In genomic region chr9:129166962-129167557, GRCh38 we compare ENCODE assay signal across 1 cellular context.
A peak's percentile ranks its signal among the peaks of the same experiment; 100 is the strongest.
TF ChIP-seq lines count a peak whose summit lies in the region.

No MANE protein-coding gene starts in this region.

TF ChIP-seq in K562, 482 proteins besides CTCF, POLR2A, EP300 and RAD21 (continued from another document and continues in another):
- TF ChIP-seq CBFB (CRISPR knock-in tag; IDR thresholded peaks at IDR 0.05) = no peak
- TF ChIP-seq SPI1 (IDR thresholded peaks at IDR 0.05; ENCODE audit: borderline replicate concordance, low read depth, low read length) = peak; percentile 73; the same call in 1 of the 2 replicates
- TF ChIP-seq, protein P1, sequence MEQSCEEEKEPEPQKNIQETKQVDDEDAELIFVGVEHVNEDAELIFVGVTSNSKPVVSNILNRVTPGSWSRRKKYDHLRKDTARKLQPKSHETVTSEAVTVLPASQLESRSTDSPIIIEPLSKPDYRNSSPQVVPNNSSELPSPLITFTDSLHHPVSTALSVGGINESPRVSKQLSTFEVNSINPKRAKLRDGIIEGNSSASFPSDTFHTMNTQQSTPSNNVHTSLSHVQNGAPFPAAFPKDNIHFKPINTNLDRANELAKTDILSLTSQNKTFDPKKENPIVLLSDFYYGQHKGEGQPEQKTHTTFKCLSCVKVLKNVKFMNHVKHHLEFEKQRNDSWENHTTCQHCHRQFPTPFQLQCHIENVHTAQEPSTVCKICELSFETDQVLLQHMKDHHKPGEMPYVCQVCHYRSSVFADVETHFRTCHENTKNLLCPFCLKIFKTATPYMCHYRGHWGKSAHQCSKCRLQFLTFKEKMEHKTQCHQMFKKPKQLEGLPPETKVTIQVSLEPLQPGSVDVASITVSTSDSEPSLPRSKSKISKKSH (CRISPR knock-in tag; IDR thresholded peaks at IDR 0.05) = no peak
- TF ChIP-seq ZNF644 (tag; IDR thresholded peaks at IDR 0.05; ENCODE audit: low read depth) = no peak
- TF ChIP-seq CEBPB (tag; IDR thresholded peaks at IDR 0.05) = no peak
- TF ChIP-seq KLF1 (tag; IDR thresholded peaks at IDR 0.05) = no peak
- no peak for TF ChIP-seq NR2C2 (CRISPR knock-in tag; IDR thresholded peaks at IDR 0.05)
- TF ChIP-seq NR2C2 (tag; IDR thresholded peaks at IDR 0.05) = peak; percentile 71
- TF ChIP-seq ZNF165 (CRISPR knock-in tag; IDR thresholded peaks at IDR 0.05; ENCODE audit: borderline replicate concordance) = no peak
- TF ChIP-seq TRIM24 (IDR thresholded peaks at IDR 0.05) = no peak
- TF ChIP-seq PTRF (tag; IDR thresholded peaks at IDR 0.05) = no peak
- TF ChIP-seq KAT7 (CRISPR knock-in tag; IDR thresholded peaks at IDR 0.05; ENCODE audit: borderline replicate concordance) = no peak
- TF ChIP-seq NR0B1 (IDR thresholded peaks at IDR 0.05; ENCODE audit: partially characterized antibody) = no peak
- TF ChIP-seq ZNF134 (CRISPR knock-in tag; conservative IDR thresholded peaks at IDR 0.05) = no peak
- TF ChIP-seq, protein P2, sequence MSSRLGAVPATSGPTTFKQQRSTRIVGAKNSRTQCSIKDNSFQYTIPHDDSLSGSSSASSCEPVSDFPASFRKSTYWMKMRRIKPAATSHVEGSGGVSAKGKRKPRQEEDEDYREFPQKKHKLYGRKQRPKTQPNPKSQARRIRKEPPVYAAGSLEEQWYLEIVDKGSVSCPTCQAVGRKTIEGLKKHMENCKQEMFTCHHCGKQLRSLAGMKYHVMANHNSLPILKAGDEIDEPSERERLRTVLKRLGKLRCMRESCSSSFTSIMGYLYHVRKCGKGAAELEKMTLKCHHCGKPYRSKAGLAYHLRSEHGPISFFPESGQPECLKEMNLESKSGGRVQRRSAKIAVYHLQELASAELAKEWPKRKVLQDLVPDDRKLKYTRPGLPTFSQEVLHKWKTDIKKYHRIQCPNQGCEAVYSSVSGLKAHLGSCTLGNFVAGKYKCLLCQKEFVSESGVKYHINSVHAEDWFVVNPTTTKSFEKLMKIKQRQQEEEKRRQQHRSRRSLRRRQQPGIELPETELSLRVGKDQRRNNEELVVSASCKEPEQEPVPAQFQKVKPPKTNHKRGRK (tag; IDR thresholded peaks at IDR 0.05) = no peak
- TF ChIP-seq ZNF444 (CRISPR knock-in tag; IDR thresholded peaks at IDR 0.05) = no peak; the same call in 1 of the 2 replicates
- no peak for TF ChIP-seq CBX8 (IDR thresholded peaks at IDR 0.05; ENCODE audit: borderline replicate concordance, extremely low read depth, low read depth, low read length, poor library complexity, severe bottlenecking)
- peak; percentile 46 to 87; a peak in 2 of 4 replicates for TF ChIP-seq MAZ (CRISPR knock-in tag; conservative IDR thresholded peaks at IDR 0.05 in 1 of 2, IDR thresholded peaks at IDR 0.05 in 1 of 2)
- TF ChIP-seq, protein P3, sequence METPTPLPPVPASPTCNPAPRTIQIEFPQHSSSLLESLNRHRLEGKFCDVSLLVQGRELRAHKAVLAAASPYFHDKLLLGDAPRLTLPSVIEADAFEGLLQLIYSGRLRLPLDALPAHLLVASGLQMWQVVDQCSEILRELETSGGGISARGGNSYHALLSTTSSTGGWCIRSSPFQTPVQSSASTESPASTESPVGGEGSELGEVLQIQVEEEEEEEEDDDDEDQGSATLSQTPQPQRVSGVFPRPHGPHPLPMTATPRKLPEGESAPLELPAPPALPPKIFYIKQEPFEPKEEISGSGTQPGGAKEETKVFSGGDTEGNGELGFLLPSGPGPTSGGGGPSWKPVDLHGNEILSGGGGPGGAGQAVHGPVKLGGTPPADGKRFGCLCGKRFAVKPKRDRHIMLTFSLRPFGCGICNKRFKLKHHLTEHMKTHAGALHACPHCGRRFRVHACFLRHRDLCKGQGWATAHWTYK (CRISPR knock-in tag; IDR thresholded peaks at IDR 0.05) = no peak
- TF ChIP-seq MTA2 (IDR thresholded peaks at IDR 0.05; ENCODE audit: low read depth) = no peak
- TF ChIP-seq ZNF511 (CRISPR knock-in tag; IDR thresholded peaks at IDR 0.05) = no peak
- TF ChIP-seq, protein P4, sequence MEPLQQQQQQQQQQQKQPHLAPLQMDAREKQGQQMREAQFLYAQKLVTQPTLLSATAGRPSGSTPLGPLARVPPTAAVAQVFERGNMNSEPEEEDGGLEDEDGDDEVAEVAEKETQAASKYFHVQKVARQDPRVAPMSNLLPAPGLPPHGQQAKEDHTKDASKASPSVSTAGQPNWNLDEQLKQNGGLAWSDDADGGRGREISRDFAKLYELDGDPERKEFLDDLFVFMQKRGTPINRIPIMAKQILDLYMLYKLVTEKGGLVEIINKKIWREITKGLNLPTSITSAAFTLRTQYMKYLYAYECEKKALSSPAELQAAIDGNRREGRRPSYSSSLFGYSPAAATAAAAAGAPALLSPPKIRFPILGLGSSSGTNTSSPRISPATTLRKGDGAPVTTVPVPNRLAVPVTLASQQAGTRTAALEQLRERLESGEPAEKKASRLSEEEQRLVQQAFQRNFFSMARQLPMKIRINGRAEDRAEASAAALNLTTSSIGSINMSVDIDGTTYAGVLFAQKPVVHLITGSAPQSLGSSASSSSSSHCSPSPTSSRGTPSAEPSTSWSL (CRISPR knock-in tag; IDR thresholded peaks at IDR 0.05; ENCODE audit: borderline replicate concordance) = no peak
- TF ChIP-seq MYNN (IDR thresholded peaks at IDR 0.05) = no peak
- TF ChIP-seq MYNN (CRISPR knock-in tag; IDR thresholded peaks at IDR 0.05) = no peak
- TF ChIP-seq, protein P5, sequence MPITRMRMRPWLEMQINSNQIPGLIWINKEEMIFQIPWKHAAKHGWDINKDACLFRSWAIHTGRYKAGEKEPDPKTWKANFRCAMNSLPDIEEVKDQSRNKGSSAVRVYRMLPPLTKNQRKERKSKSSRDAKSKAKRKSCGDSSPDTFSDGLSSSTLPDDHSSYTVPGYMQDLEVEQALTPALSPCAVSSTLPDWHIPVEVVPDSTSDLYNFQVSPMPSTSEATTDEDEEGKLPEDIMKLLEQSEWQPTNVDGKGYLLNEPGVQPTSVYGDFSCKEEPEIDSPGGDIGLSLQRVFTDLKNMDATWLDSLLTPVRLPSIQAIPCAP (CRISPR knock-in tag; IDR thresholded peaks at IDR 0.05; ENCODE audit: borderline replicate concordance) = no peak
- TF ChIP-seq, protein P6, sequence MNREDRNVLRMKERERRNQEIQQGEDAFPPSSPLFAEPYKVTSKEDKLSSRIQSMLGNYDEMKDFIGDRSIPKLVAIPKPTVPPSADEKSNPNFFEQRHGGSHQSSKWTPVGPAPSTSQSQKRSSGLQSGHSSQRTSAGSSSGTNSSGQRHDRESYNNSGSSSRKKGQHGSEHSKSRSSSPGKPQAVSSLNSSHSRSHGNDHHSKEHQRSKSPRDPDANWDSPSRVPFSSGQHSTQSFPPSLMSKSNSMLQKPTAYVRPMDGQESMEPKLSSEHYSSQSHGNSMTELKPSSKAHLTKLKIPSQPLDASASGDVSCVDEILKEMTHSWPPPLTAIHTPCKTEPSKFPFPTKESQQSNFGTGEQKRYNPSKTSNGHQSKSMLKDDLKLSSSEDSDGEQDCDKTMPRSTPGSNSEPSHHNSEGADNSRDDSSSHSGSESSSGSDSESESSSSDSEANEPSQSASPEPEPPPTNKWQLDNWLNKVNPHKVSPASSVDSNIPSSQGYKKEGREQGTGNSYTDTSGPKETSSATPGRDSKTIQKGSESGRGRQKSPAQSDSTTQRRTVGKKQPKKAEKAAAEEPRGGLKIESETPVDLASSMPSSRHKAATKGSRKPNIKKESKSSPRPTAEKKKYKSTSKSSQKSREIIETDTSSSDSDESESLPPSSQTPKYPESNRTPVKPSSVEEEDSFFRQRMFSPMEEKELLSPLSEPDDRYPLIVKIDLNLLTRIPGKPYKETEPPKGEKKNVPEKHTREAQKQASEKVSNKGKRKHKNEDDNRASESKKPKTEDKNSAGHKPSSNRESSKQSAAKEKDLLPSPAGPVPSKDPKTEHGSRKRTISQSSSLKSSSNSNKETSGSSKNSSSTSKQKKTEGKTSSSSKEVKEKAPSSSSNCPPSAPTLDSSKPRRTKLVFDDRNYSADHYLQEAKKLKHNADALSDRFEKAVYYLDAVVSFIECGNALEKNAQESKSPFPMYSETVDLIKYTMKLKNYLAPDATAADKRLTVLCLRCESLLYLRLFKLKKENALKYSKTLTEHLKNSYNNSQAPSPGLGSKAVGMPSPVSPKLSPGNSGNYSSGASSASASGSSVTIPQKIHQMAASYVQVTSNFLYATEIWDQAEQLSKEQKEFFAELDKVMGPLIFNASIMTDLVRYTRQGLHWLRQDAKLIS (CRISPR knock-in tag; IDR thresholded peaks at IDR 0.05) = no peak
- no peak for TF ChIP-seq SREBF1 (IDR thresholded peaks at IDR 0.05; ENCODE audit: borderline replicate concordance, low read depth, low read length)
- no peak for TF ChIP-seq E2F8 (IDR thresholded peaks at IDR 0.05; ENCODE audit: low read depth, partially characterized antibody)
- TF ChIP-seq ZNF280A (IDR thresholded peaks at IDR 0.05; ENCODE audit: low read depth, partially characterized antibody) = no peak
- TF ChIP-seq KDM5B (IDR thresholded peaks at IDR 0.05; ENCODE audit: insufficient replicate concordance, low read depth, low read length) = peak; percentile 35
- TF ChIP-seq GATAD2B (IDR thresholded peaks at IDR 0.05; ENCODE audit: borderline replicate concordance) = no peak
- TF ChIP-seq SMAD2 (IDR thresholded peaks at IDR 0.05; ENCODE audit: low read depth, low read length) = no peak
- TF ChIP-seq PTTG1 (tag; IDR thresholded peaks at IDR 0.05; ENCODE audit: low read depth) = no peak
- TF ChIP-seq, protein P7, sequence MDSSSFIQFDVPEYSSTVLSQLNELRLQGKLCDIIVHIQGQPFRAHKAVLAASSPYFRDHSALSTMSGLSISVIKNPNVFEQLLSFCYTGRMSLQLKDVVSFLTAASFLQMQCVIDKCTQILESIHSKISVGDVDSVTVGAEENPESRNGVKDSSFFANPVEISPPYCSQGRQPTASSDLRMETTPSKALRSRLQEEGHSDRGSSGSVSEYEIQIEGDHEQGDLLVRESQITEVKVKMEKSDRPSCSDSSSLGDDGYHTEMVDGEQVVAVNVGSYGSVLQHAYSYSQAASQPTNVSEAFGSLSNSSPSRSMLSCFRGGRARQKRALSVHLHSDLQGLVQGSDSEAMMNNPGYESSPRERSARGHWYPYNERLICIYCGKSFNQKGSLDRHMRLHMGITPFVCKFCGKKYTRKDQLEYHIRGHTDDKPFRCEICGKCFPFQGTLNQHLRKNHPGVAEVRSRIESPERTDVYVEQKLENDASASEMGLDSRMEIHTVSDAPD (CRISPR knock-in tag; IDR thresholded peaks at IDR 0.05) = no peak
- TF ChIP-seq, protein P8, sequence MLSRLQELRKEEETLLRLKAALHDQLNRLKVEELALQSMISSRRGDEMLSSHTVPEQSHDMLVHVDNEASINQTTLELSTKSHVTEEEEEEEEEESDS (CRISPR knock-in tag; IDR thresholded peaks at IDR 0.05) = no peak
- TF ChIP-seq, protein P9, sequence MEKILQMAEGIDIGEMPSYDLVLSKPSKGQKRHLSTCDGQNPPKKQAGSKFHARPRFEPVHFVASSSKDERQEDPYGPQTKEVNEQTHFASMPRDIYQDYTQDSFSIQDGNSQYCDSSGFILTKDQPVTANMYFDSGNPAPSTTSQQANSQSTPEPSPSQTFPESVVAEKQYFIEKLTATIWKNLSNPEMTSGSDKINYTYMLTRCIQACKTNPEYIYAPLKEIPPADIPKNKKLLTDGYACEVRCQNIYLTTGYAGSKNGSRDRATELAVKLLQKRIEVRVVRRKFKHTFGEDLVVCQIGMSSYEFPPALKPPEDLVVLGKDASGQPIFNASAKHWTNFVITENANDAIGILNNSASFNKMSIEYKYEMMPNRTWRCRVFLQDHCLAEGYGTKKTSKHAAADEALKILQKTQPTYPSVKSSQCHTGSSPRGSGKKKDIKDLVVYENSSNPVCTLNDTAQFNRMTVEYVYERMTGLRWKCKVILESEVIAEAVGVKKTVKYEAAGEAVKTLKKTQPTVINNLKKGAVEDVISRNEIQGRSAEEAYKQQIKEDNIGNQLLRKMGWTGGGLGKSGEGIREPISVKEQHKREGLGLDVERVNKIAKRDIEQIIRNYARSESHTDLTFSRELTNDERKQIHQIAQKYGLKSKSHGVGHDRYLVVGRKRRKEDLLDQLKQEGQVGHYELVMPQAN (IDR thresholded peaks at IDR 0.05; ENCODE audit: borderline replicate concordance) = no peak
